23 cellular contexts compared by ENCODE assay signal in the genomic region with DNA sequence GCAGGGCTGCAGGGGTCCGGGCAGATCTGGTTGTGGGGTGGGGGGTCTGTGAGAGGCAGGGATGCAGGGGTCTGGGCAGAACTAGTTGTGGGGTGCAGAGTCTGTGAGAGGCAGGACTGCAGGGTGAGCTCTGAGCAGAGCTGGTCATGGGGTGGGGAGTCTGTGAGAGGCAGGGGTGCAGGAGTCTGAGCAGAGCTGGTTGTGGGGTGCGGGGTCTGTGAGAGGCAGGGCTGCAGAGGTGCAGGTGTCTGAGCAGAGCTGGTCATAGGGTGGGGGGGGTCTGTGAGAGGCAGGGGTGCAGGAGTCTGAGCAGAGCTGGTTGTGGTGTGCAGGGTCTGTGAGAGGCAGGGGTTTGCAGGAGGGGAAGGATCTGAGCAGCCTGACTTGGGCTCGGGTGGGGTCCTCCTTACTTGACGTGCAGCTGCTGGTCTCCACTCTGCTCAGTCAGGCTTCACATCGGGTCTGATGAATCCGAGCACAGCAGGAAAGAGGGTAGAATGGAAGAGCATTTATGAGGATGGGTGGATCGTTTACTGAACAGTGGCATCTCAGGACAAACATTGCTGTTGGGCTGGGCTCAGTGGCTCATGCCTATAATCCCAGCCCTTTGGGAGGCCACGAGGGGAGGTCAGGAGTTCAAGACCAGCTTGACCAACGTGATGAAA. TPM values are rescaled to one million over a fixed set of nuclear protein-coding genes. Genes with fewer than 3 reads are reported as not detected.
A peak's percentile ranks its signal among the peaks of the same experiment; 100 is the strongest.
DNase-seq lines count a peak whose midpoint lies in the region; ATAC-seq, FAIRE-seq and TF ChIP-seq lines count a peak whose summit lies in the region.
"Had no signal": no experiment of that assay in that cellular context is flagged by ENCODE, and none has a peak within 500 bp of the region (broad histone marks: within the 10 kb centered on the region; RNA-seq: fewer than 3 reads in every experiment).

No MANE protein-coding gene starts in this region.

- no peaks in the 10 kb centered on the region for H3K36me3 Mint-ChIP-seq in stimulated activated memory B cell treated with anti-CD40 and anti-IgM and Interleukin-4, amounts not matched to agents 10 μg/mL and 1 μg/mL and 100 μg/mL, for 72 hours

- H3K4me2 ChIP-seq in A549 = peak overlapping the region; percentile 9; the same call in 2 of the 3 replicates

- H3K4me1 ChIP-seq in A549 = peaks cover 30% of the 10 kb centered on the region
- H3K4me1 ChIP-seq: BE2C, HAP-1 had no signal

- H3K27ac Mint-ChIP-seq in stimulated activated memory B cell treated with anti-CD40 and anti-IgM and Interleukin-4, amounts not matched to agents 10 μg/mL and 1 μg/mL and 100 μg/mL, for 72 hours = no peak overlapping the region

- H3K27ac ChIP-seq in A549 = peak overlapping the region in 1 of 2 experiments; percentile 70; a peak in 3 of 6 replicates

- H3K4me3 ChIP-seq in A549 = no peak overlapping the region
- H3K4me3 ChIP-seq: HAP-1 had no signal

- no peak overlapping the region for H3K4me3 Mint-ChIP-seq in stimulated activated memory B cell treated with anti-CD40 and anti-IgM and Interleukin-4, amounts not matched to agents 10 μg/mL and 1 μg/mL and 100 μg/mL, for 72 hours

- ATAC-seq in A549 = no peak
- ATAC-seq in esophagus mucosa = peak; percentile 18
- peak; percentile 64 for ATAC-seq in stimulated activated memory B cell treated with anti-CD40 and anti-IgM and Interleukin-4, amounts not matched to agents 10 μg/mL and 1 μg/mL and 100 μg/mL, for 72 hours

- peaks cover 59% of the 10 kb centered on the region for H3K27me3 Mint-ChIP-seq in stimulated activated memory B cell treated with anti-CD40 and anti-IgM and Interleukin-4, amounts not matched to agents 10 μg/mL and 1 μg/mL and 100 μg/mL, for 72 hours

- H3K4me1 Mint-ChIP-seq in stimulated activated memory B cell treated with anti-CD40 and anti-IgM and Interleukin-4, amounts not matched to agents 10 μg/mL and 1 μg/mL and 100 μg/mL, for 72 hours = peaks cover 20% of the 10 kb centered on the region

- DNase-seq in A549 (ENCODE audit: low read depth in 1 of 2, low spot score in 1 of 2) (no peak), HTR-8/SVneo (ENCODE audit: insufficient read length, low spot score) (no peak), AG08395 (ENCODE audit: low spot score) (no peak), NCI-H510A (lab: John Stamatoyannopoulos, UW) (no peak), GM19238 (ENCODE audit: insufficient read length, low spot score) (no peak)
- DNase-seq: BE2C, DMS79, KG1, NCI-H1092 treated with DMSO at 0.1 percent for 48 hours, NCI-H1436 treated with DMSO at 0.1 percent for 48 hours, NCI-H2029 treated with DMSO at 0.1 percent for 48 hours, NCI-H2171, NCI-H345, NCI-H524 treated with DMSO at 0.1 percent for 48 hours, NCI-H82, SHP77 had no signal

- no peaks in the 10 kb centered on the region for H3K9me3 ChIP-seq in A549
- H3K9me3 ChIP-seq: BE2C, HAP-1 had no signal

- CTCF ChIA-PET in A549 (lab: Yijun Ruan, JAX) = interaction anchor here (0.5 to 5.3 kb wide), 11 partner anchors 10 to 346 kb away, joined by 3 to 38 read pairs (median 3); no protein-coding TSS in a partner anchor

- peaks cover 7% of the 10 kb centered on the region for H3K9me3 Mint-ChIP-seq in stimulated activated memory B cell treated with anti-CD40 and anti-IgM and Interleukin-4, amounts not matched to agents 10 μg/mL and 1 μg/mL and 100 μg/mL, for 72 hours

- no peak for TF ChIP-seq RAD21 in A549 (conservative IDR thresholded peaks at IDR 0.05 in 1 of 2, IDR thresholded peaks at IDR 0.05 in 1 of 2)

- TF ChIP-seq POLR2A in A549 (IDR thresholded peaks at IDR 0.05; ENCODE audit: low read length) = no peak

- WGBS in A549 (ENCODE audit: missing lambda C conversion rate) = 45% methylated on average over 9 of the region's 9 CpGs

- FAIRE-seq in A549 (lab: Jason Lieb, UNC) (no peak), HTR-8/SVneo (lab: Jason Lieb, UNC) (peak; percentile 13)
- FAIRE-seq: A204.1, RCC 7860 had no signal

- TF ChIP-seq EP300 in A549 (IDR thresholded peaks at IDR 0.05) = no peak

- POLR2A ChIA-PET in A549 (lab: Yijun Ruan, JAX) = no interaction called here

- no peak for TF ChIP-seq CTCF in A549 (IDR thresholded peaks at IDR 0.05)

TF ChIP-seq in A549, 52 proteins besides CTCF, POLR2A, EP300 and RAD21:
- TF ChIP-seq POLR2AphosphoS2 (conservative IDR thresholded peaks at IDR 0.05; ENCODE audit: low read length) (no peak), GATA3 (IDR thresholded peaks at IDR 0.05; ENCODE audit: borderline replicate concordance) (no peak), HOXB13 (CRISPR knock-in tag; IDR thresholded peaks at IDR 0.05; ENCODE audit: low read depth) (no peak)

RNA-seq across cellular contexts. Expression of gene IGFL2, which starts 31.2 kb away (rescaled TPM):
- polyA plus RNA-seq in A549 (2011; rRNA removed) = 0.78 and 1.9 TPM in 2 replicates
- polyA plus RNA-seq in A549 (2012; cell fraction: cytosol; rRNA removed) = 0.70 and 0.75 TPM in 2 replicates
- 0.42 and 0.68 TPM in 2 replicates for polyA plus RNA-seq in A549 (2012; cell fraction: nucleus; rRNA removed)
- 0.21 to 1.4 TPM (median 1.1 TPM) in 3 replicates for polyA plus RNA-seq in A549 (2017; fragmentation: RNase III; extraction: RNeasy Plus Mini Kit Qiagen cat#74134 plus additional on column Dnase treatment)
- 0.63 and 1.2 TPM in 2 replicates for polyA minus RNA-seq in A549 (2011; rRNA and poly(A)+ RNA removed)
- 2.3 TPM for total RNA-seq in esophagus mucosa
- total RNA-seq: HT1080, OCI-LY7 had no signal

RNA-seq across cellular contexts. Expression of gene IGFL1, which starts 50.3 kb away (rescaled TPM):
- 0.70 and 0.88 TPM in 2 replicates for polyA plus RNA-seq in A549 (2011; rRNA removed)
- polyA plus RNA-seq in A549 (2012; cell fraction: cytosol; rRNA removed) = 0.97 and 0.98 TPM in 2 replicates
- polyA plus RNA-seq in A549 (2012; cell fraction: nucleus; rRNA removed) = 1.4 TPM in 2 replicates
- polyA plus RNA-seq in A549 (2017; fragmentation: RNase III; extraction: RNeasy Plus Mini Kit Qiagen cat#74134 plus additional on column Dnase treatment) = 1.0 to 1.9 TPM (median 1.1 TPM) in 3 replicates
- polyA minus RNA-seq in A549 (2011; rRNA and poly(A)+ RNA removed) = 0.88 and 1.6 TPM in 2 replicates
- 20.2 TPM for total RNA-seq in esophagus mucosa
- total RNA-seq: HT1080, OCI-LY7 had no signal

RNA-seq across cellular contexts. Expression of gene IGFL3, which starts 54.7 kb away (rescaled TPM):
- polyA plus RNA-seq in A549 (2011; rRNA removed) (0.16 TPM in 1 of 2 replicates, not detected in the other), A549 (2017; fragmentation: RNase III; extraction: RNeasy Plus Mini Kit Qiagen cat#74134 plus additional on column Dnase treatment) (0.44 to 1.1 TPM (median 0.66 TPM) in 3 replicates)
- 0.07 and 0.18 TPM in 2 replicates for polyA plus RNA-seq in A549 (2012; cell fraction: cytosol; rRNA removed)
- polyA plus RNA-seq in A549 (2012; cell fraction: nucleus; rRNA removed) = 0.08 TPM in 1 of 2 replicates, not detected in the other
- not detected in 2 replicates for polyA minus RNA-seq in A549 (2011; rRNA and poly(A)+ RNA removed)
- total RNA-seq in esophagus mucosa = not detected
- total RNA-seq: OCI-LY7 had no signal

Comparison
In these comparisons a context has a peak if more than half of its experiments do, and no peak if none do; other contexts are left out.
1. ATAC-seq: peak in esophagus mucosa (single experiment) and stimulated activated memory B cell treated with anti-CD40 and anti-IgM and Interleukin-4, amounts not matched to agents 10 μg/mL and 1 μg/mL and 100 μg/mL, for 72 hours (single experiment); none in A549 (0 of 2).